Comparison of ENCODE assay signal across 16 cellular contexts in genomic region chr13:24168980-24169379, GRCh38. TPM values are rescaled to one million over a fixed set of nuclear protein-coding genes. Genes with fewer than 3 reads are reported as not detected.
A peak's percentile ranks its signal among the peaks of the same experiment; 100 is the strongest.
DNase-seq lines count a peak whose midpoint lies in the region; ATAC-seq and TF ChIP-seq lines count a peak whose summit lies in the region.
"Had no signal": no experiment of that assay in that cellular context is flagged by ENCODE, and none has a peak within 500 bp of the region (broad histone marks: within the 10 kb centered on the region; RNA-seq: fewer than 3 reads in every experiment).

No MANE protein-coding gene starts in this region.

- H3K9me3 ChIP-seq in SJSA1 (replicated peaks) = no peaks in the 10 kb centered on the region
- H3K9me3 ChIP-seq in spleen = no peaks in the 10 kb centered on the region
- H3K9me3 ChIP-seq: BLaER1, prostate gland had no signal

- H3K4me3 ChIP-seq in SJSA1 (no peak overlapping the region), fibroblast of mammary gland (ENCODE audit: control insufficient read depth, low read depth, low read length) (no peak overlapping the region), spleen (no peak overlapping the region)
- H3K4me3 ChIP-seq: BLaER1, prostate gland had no signal

- H3K4me1 ChIP-seq in SJSA1 (replicated peaks) (peaks cover 29% of the 10 kb centered on the region), spleen (peaks cover 0 to 40% (median 13%) of the 10 kb centered on the region in 6 donors)
- H3K4me1 ChIP-seq: prostate gland had no signal

- TF ChIP-seq CTCF in fibroblast of mammary gland (conservative IDR thresholded peaks at IDR 0.05; ENCODE audit: control insufficient read depth, insufficient read depth, low read depth, low read length) (no peak), spleen (IDR thresholded peaks at IDR 0.05 in 8 of 11, conservative IDR thresholded peaks at IDR 0.05 in 3 of 11) (no peak)

- 65 to 84% (median 67%) methylated on average over 5 of the region's 5 CpGs for WGBS in spleen, 5 donors

- H3K27ac ChIP-seq in SJSA1 (peak overlapping the region; percentile 22; the same call in 1 of the 2 replicates), spleen (peak overlapping the region in 7 of 8 donors; percentile 16 to 69 (median 61))
- H3K27ac ChIP-seq: BLaER1, prostate gland had no signal

- ATAC-seq in GM21360 (IDR thresholded peaks at IDR 0.05; ENCODE audit: unreplicated experiment) = no peak
- ATAC-seq: naive thymus-derived CD4-positive, alpha-beta T cell had no signal

- H3K27me3 ChIP-seq in SJSA1 (replicated peaks) = no peaks in the 10 kb centered on the region
- H3K27me3 ChIP-seq in spleen (replicated peaks in 1 of 7) = no peaks in the 10 kb centered on the region
- H3K27me3 ChIP-seq: BLaER1 had no signal

- peaks cover 36% of the 10 kb centered on the region for H3K36me3 ChIP-seq in SJSA1
- H3K36me3 ChIP-seq in spleen = peaks cover 0 to 16% (median 0%) of the 10 kb centered on the region in 6 donors
- H3K36me3 ChIP-seq: prostate gland had no signal

- intact Hi-C loops in spleen (cut with DNase I; ENCODE audit: low total_unique reads) = no loop called here

- DNase-seq in AG20443 (ENCODE audit: low spot score) (peak; percentile 58), SJSA1 (ENCODE audit: low read depth in 1 of 2, low spot score in 2 of 2) (no peak), fibroblast of mammary gland (ENCODE audit: low read depth) (peak; percentile 7), spleen (no peak), NCI-H82 treated with DMSO at 0.1 percent for 48 hours (lab: John Stamatoyannopoulos, UW; ENCODE audit: unreplicated experiment) (no peak), HT-29 (ENCODE audit: low spot score) (no peak)
- DNase-seq: activated gamma-delta T cell treated with Interleukin-2 at 50 U/mL for 16 hours; dermis blood vessel endothelial cell; erythroblast; MM.1S; naive thymus-derived CD4-positive, alpha-beta T cell; NCI-H187 treated with DMSO at 0.1 percent for 48 hours; NCI-H446 treated with DMSO at 0.1 percent for 48 hours had no signal

- no peak for TF ChIP-seq POLR2A in spleen (IDR thresholded peaks at IDR 0.05)

RNA-seq across cellular contexts. Expression of gene SPATA13, which starts 8.5 kb away (rescaled TPM):
- 12.4 and 14.8 TPM in 2 replicates for total RNA-seq in SJSA1 (2014; rRNA removed; shearing (Covaris generic))
- 100 to 1,000 TPM; 101 to 185 (median 137) TPM for total RNA-seq in spleen
- 10 to 100 TPM; 12.0 to 47.1 (median 28.8) TPM for polyA plus RNA-seq in spleen
- total RNA-seq in HT-29 (2014; rRNA removed; shearing (Covaris generic)) = 52.5 and 71.1 TPM in 2 replicates

Comparison
In these comparisons a context has a peak if more than half of its experiments do, and no peak if none do; other contexts are left out.
1. DNase-seq: peak in AG20443 (single experiment) and fibroblast of mammary gland (single experiment); none in SJSA1 (0 of 2), spleen (single experiment), NCI-H82 treated with DMSO at 0.1 percent for 48 hours (single experiment) and HT-29 (single experiment).